In the genomic region with DNA sequence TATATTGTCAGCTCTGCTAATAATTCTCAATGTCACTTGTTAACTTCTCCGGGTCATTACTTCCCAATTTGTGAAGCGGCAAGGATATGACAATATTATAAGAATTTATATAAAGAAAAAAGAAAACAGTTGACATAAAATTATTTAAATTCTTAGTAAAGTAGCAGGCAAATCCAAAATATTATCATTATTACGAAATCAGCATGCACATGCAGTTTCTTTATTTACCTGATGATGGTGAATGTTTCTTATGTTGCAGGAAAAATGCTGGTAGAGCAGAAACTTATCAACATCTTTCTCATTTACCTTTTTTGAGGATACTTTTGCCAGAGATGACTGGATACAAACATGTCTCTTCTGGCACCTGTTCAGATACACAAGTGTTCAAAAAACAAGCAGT, we compare ENCODE assay signal across 34 cellular contexts.
"Had no signal": no experiment of that assay in that cellular context is flagged by ENCODE, and none has a peak within 500 bp of the region (broad histone marks: within the 10 kb centered on the region; RNA-seq: fewer than 3 reads in every experiment).

No MANE protein-coding gene starts in this region.

- H3K27me3 ChIP-seq: MG63 had no signal

- H3K4me3 ChIP-seq: MG63 had no signal

- DNase-seq: Karpas-422, Kasumi-1, MG63, MM.1S, MV-4-11, NCI-H1048, NCI-H1092, NCI-H1092 treated with DMSO at 0.1 percent for 48 hours, NCI-H1105, NCI-H1105 treated with DMSO at 0.1 percent for 48 hours, NCI-H1417, NCI-H1417 treated with DMSO at 0.1 percent for 48 hours, NCI-H1436, NCI-H1436 treated with DMSO at 0.1 percent for 48 hours, NCI-H146, NCI-H1694, NCI-H1694 treated with DMSO at 0.1 percent for 48 hours, NCI-H187, NCI-H187 treated with DMSO at 0.1 percent for 48 hours, NCI-H1930, NCI-H2029, NCI-H2029 treated with DMSO at 0.1 percent for 48 hours, NCI-H2081, NCI-H2081 treated with DMSO at 0.1 percent for 48 hours, NCI-H2107, NCI-H2171, NCI-H2171 treated with DMSO at 0.1 percent for 48 hours, NCI-H2227 treated with DMSO at 0.1 percent for 48 hours, NCI-H345, NCI-H446, NCI-H446 treated with DMSO at 0.1 percent for 48 hours, NCI-H510A, NCI-H510A treated with DMSO at 0.1 percent for 48 hours, NCI-H524 had no signal
